In genomic region chr2:214716811-214717560, GRCh38 we compare ENCODE assay signal across 25 cellular contexts.
"Had no signal": no experiment of that assay in that cellular context is flagged by ENCODE, and none has a peak within 500 bp of the region (broad histone marks: within the 10 kb centered on the region; RNA-seq: fewer than 3 reads in every experiment).

No MANE protein-coding gene starts in this region.

- H3K4me3 Mint-ChIP-seq: activated B cell treated with CpG ODN at 0.5 μM for 24 hours; activated CD4-positive, alpha-beta T cell treated with anti-CD3 and anti-CD28 coated beads, Interleukin-2, amount 10 ng/mL, durations not matched to agents 24 days and 14 days; activated naive CD4-positive, alpha-beta T cell treated with anti-CD3 and anti-CD28 coated beads for 36 hours; activated naive CD8-positive, alpha-beta T cell; activated T-cell treated with anti-CD3 and anti-CD28 coated beads, Interleukin-2, amount 50 U/mL, for 24 hours; activated T-helper 1 cell treated with anti-CD3 and anti-CD28 coated beads, Interleukin-12 subunit alpha, Interleukin-12 subunit beta, Interleukin-2, Interleukin-4 antibody, amounts not matched to agents 30 ng/mL and 10 ng/mL and 1 ng/mL, durations not matched to agents 14 hours and 24 hours and 36 hours; T-helper 17 cell had no signal

- H3K27me3 Mint-ChIP-seq: activated B cell treated with CpG ODN at 0.5 μM for 24 hours; activated CD4-positive, alpha-beta T cell treated with anti-CD3 and anti-CD28 coated beads, Interleukin-2, amount 10 ng/mL, durations not matched to agents 24 days and 14 days; activated naive CD8-positive, alpha-beta T cell; activated T-cell treated with anti-CD3 and anti-CD28 coated beads, Interleukin-2, amount 50 U/mL, for 24 hours had no signal

- H3K4me1 Mint-ChIP-seq: activated B cell treated with CpG ODN at 0.5 μM for 24 hours had no signal

- DNase-seq: activated B cell treated with CpG ODN at 0.5 μM for 24 hours; activated CD4-positive, alpha-beta T cell treated with anti-CD3 and anti-CD28 coated beads for 1 hour; activated CD4-positive, alpha-beta T cell treated with anti-CD3 and anti-CD28 coated beads, Interleukin-2, amount 10 ng/mL, durations not matched to agents 24 days and 14 days; activated CD4-positive, alpha-beta T cell treated with anti-CD3 and anti-CD28 coated beads, Interleukin-2, amount 50 U/mL, for 48 hours; activated CD8-positive, alpha-beta memory T cell treated with anti-CD3 and anti-CD28 coated beads, Interleukin-2, amount 50 U/mL, for 48 hours; activated effector memory CD4-positive, alpha-beta T cell treated with anti-CD3 and anti-CD28 coated beads, Interleukin-2, amount 50 U/mL, for 16 hours; activated naive CD4-positive, alpha-beta T cell treated with anti-CD3 and anti-CD28 coated beads for 36 hours; activated T-cell treated with anti-CD3 and anti-CD28 coated beads, Interleukin-2, amount 50 U/mL, for 24 hours; brain microvascular endothelial cell; Karpas-422; MM.1S; NCI-H1105; NCI-H1436; NCI-H1694 treated with DMSO at 0.1 percent for 48 hours; NCI-H2029 treated with DMSO at 0.1 percent for 48 hours; NCI-H345; NCI-H510A; NCI-H526 treated with DMSO at 0.1 percent for 48 hours; NCI-H82; Peyer's patch; SHP77 treated with DMSO at 0.1 percent for 48 hours; T-helper 17 cell; T-helper 9 cell had no signal

- ATAC-seq: T-helper 17 cell had no signal

- H3K27ac Mint-ChIP-seq: activated B cell treated with CpG ODN at 0.5 μM for 24 hours; activated CD4-positive, alpha-beta T cell treated with anti-CD3 and anti-CD28 coated beads, Interleukin-2, amount 10 ng/mL, durations not matched to agents 24 days and 14 days; activated naive CD4-positive, alpha-beta T cell treated with anti-CD3 and anti-CD28 coated beads for 36 hours; activated naive CD8-positive, alpha-beta T cell; activated T-cell treated with anti-CD3 and anti-CD28 coated beads, Interleukin-2, amount 50 U/mL, for 24 hours; activated T-helper 1 cell treated with anti-CD3 and anti-CD28 coated beads, Interleukin-12 subunit alpha, Interleukin-12 subunit beta, Interleukin-2, Interleukin-4 antibody, amounts not matched to agents 30 ng/mL and 10 ng/mL and 1 ng/mL, durations not matched to agents 14 hours and 24 hours and 36 hours; T-helper 17 cell had no signal
